2 cellular contexts compared by ENCODE assay signal in the genomic region with DNA sequence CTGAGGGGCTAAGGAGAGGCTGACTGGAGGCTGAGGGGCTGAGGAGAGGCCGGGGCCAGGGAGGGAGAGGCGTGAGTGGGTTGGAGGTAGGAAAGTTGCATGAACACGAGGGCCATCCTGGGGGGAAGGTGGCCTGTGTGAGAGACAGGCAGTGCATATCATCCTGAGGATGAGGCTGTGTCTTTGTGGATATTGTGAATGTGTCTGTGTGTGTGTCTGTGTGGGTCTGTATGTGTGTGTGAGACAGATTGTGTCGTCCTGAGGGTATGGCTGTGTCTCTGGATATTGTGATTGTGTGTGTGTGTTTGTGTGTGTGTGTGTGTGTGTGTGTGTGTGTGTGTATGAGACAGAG.
A peak's percentile ranks its signal among the peaks of the same experiment; 100 is the strongest.
TF ChIP-seq lines count a peak whose summit lies in the region.

No MANE protein-coding gene starts in this region.

TF ChIP-seq in H1, 55 proteins besides CTCF, POLR2A, EP300 and RAD21:
- TF ChIP-seq, protein P1, sequence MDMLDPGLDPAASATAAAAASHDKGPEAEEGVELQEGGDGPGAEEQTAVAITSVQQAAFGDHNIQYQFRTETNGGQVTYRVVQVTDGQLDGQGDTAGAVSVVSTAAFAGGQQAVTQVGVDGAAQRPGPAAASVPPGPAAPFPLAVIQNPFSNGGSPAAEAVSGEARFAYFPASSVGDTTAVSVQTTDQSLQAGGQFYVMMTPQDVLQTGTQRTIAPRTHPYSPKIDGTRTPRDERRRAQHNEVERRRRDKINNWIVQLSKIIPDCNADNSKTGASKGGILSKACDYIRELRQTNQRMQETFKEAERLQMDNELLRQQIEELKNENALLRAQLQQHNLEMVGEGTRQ (IDR thresholded peaks at IDR 0.05; ENCODE audit: low read length): no peak
- TF ChIP-seq ZNF274 (IDR thresholded peaks at IDR 0.05; ENCODE audit: borderline replicate concordance, extremely low read depth, low read length): no peak
- no peak for TF ChIP-seq PHF8 (conservative IDR thresholded peaks at IDR 0.05; ENCODE audit: low read depth, low read length)
- peak; percentile 34 for TF ChIP-seq KDM4A (IDR thresholded peaks at IDR 0.05; ENCODE audit: low read depth, low read length, severe bottlenecking)
- TF ChIP-seq HDAC6 (IDR thresholded peaks at IDR 0.05; ENCODE audit: low read depth, low read length): no peak
- no peak for TF ChIP-seq CHD2 (IDR thresholded peaks at IDR 0.05; ENCODE audit: low read length)
- peak; percentile 38; the same call in 1 of the 2 replicates for TF ChIP-seq POLR2AphosphoS5 (IDR thresholded peaks at IDR 0.05; ENCODE audit: low read depth, low read length)
- no peak for TF ChIP-seq CHD1 (IDR thresholded peaks at IDR 0.05; ENCODE audit: low read depth, low read length)
- TF ChIP-seq SAP30 (IDR thresholded peaks at IDR 0.05; ENCODE audit: insufficient read depth, insufficient replicate concordance, low read length): peak; percentile 36
- TF ChIP-seq GTF2F1 (IDR thresholded peaks at IDR 0.05; ENCODE audit: borderline replicate concordance, low read depth, low read length): no peak

TF ChIP-seq in neural cell, 6 proteins besides CTCF, POLR2A, EP300 and RAD21:
- TF ChIP-seq SMC3 (conservative IDR thresholded peaks at IDR 0.05; ENCODE audit: poor library complexity): peak; percentile 7
- TF ChIP-seq POLR2AphosphoS5 (IDR thresholded peaks at IDR 0.05): no peak
TF ChIP-seq in neural cell: peak in this region for 1.
